ENCODE assay signal across 23 cellular contexts in genomic region chr17:50265212-50265611, GRCh38. TPM values are rescaled to one million over a fixed set of nuclear protein-coding genes. Genes with fewer than 3 reads are reported as not detected.
DNase-seq lines count a peak whose midpoint lies in the region; ATAC-seq and TF ChIP-seq lines count a peak whose summit lies in the region.
"Had no signal": no experiment of that assay in that cellular context is flagged by ENCODE, and none has a peak within 500 bp of the region (broad histone marks: within the 10 kb centered on the region; RNA-seq: fewer than 3 reads in every experiment).

No MANE protein-coding gene starts in this region.

- peaks cover 13% of the 10 kb centered on the region for H3F3A ChIP-seq in SK-N-SH (replicated peaks; ENCODE audit: insufficient read depth)

- H3K36me3 ChIP-seq in SK-N-SH (replicated peaks in 1 of 2; ENCODE audit: control insufficient read depth in 1 of 2, insufficient read depth in 2 of 2, low read length in 1 of 2) (no peaks in the 10 kb centered on the region), lower lobe of right lung (no peaks in the 10 kb centered on the region), tibial artery (no peaks in the 10 kb centered on the region)
- H3K36me3 ChIP-seq: cardiac muscle cell had no signal

- ATAC-seq in SK-N-SH treated with all-trans-retinoic acid at 6 μM for 48 hours (no peak), lower lobe of right lung (peak; percentile 52 to 64)
- no peak for ATAC-seq in naive thymus-derived CD8-positive, alpha-beta T cell
- ATAC-seq: activated CD4-positive, alpha-beta T cell treated with anti-CD3 and anti-CD28 coated beads for 36 hours had no signal

- no peaks in the 10 kb centered on the region for H3K27me3 ChIP-seq in SK-N-SH (ENCODE audit: insufficient read depth)
- no peaks in the 10 kb centered on the region for H3K27me3 ChIP-seq in lower lobe of right lung (ENCODE audit: low read depth)
- H3K27me3 ChIP-seq in tibial artery, result no peaks in the 10 kb centered on the region
- H3K27me3 ChIP-seq: cardiac muscle cell had no signal

- H3K36me3 Mint-ChIP-seq in naive thymus-derived CD8-positive, alpha-beta T cell, result no peaks in the 10 kb centered on the region
- H3K36me3 Mint-ChIP-seq: activated naive CD8-positive, alpha-beta T cell treated with anti-CD3 and anti-CD28 coated beads for 36 hours; CD14-positive monocyte had no signal

- H3K4me3 ChIP-seq in SK-N-SH (ENCODE audit: low read depth in 2 of 2, low read length in 1 of 2) (no peak overlapping the region), lower lobe of right lung (no peak overlapping the region), tibial artery (no peak overlapping the region)
- H3K4me3 ChIP-seq: cardiac muscle cell had no signal

- H3K9me2 ChIP-seq in SK-N-SH, result no peaks in the 10 kb centered on the region

- no peaks in the 10 kb centered on the region for H3K4me1 Mint-ChIP-seq in naive thymus-derived CD8-positive, alpha-beta T cell
- H3K4me1 Mint-ChIP-seq: activated CD4-positive, alpha-beta T cell treated with anti-CD3 and anti-CD28 coated beads for 36 hours; activated naive CD8-positive, alpha-beta T cell treated with anti-CD3 and anti-CD28 coated beads for 36 hours had no signal

- H3K4me1 ChIP-seq in SK-N-SH (ENCODE audit: control insufficient read depth in 1 of 2, insufficient read depth in 2 of 2, low read depth in 1 of 2, low read length in 1 of 2) (peaks cover 46 to 49% of the 10 kb centered on the region in 2 experiments; a peak in 3 of 4 replicates), lower lobe of right lung (peaks cover 45% of the 10 kb centered on the region), tibial artery (peaks cover 20 to 58% (median 47%) of the 10 kb centered on the region in 4 donors)

- CTCF ChIA-PET in SK-N-SH (lab: Yijun Ruan, JAX), result interaction anchor here (0.9 to 53.3 kb wide), 12 partner anchors 8 to 171 kb away, joined by 3 to 2150 read pairs (median 6); partner anchors contain the start of genes COL1A1 and TMEM92
- CTCF ChIA-PET in RWPE1 (lab: Yijun Ruan, JAX), result no interaction called here

- H3K79me2 ChIP-seq in SK-N-SH (ENCODE audit: insufficient read depth), result 0 out of 2 replicates have a peak, but pooled peaks cover under 1% of the 10 kb centered on the region

- TF ChIP-seq EP300 in SK-N-SH (IDR thresholded peaks at IDR 0.05; ENCODE audit: borderline replicate concordance in 1 of 2, low read depth in 1 of 2, low read length in 1 of 2), result no peak

- no peaks in the 10 kb centered on the region for H4K20me1 ChIP-seq in SK-N-SH (ENCODE audit: insufficient read depth)

- no peak for TF ChIP-seq RAD21 in SK-N-SH (IDR thresholded peaks at IDR 0.05; ENCODE audit: low read length)

- H3K9me3 Mint-ChIP-seq in naive thymus-derived CD8-positive, alpha-beta T cell, result no peaks in the 10 kb centered on the region
- H3K9me3 Mint-ChIP-seq: activated naive CD8-positive, alpha-beta T cell treated with anti-CD3 and anti-CD28 coated beads for 36 hours; CD14-positive monocyte had no signal

- H3K27ac ChIP-seq in SK-N-SH (ENCODE audit: low read depth in 2 of 2, low read length in 1 of 2) (peak overlapping the region in 1 of 2 experiments; percentile 8; a peak in 1 of 4 replicates), RWPE1 (peak overlapping the region; percentile 57; the same call in 1 of the 2 replicates), lower lobe of right lung (no peak overlapping the region), tibial artery (peak overlapping the region; percentile 25 to 73)
- H3K27ac ChIP-seq: 22Rv1, cardiac muscle cell had no signal

- H3K27ac Mint-ChIP-seq in naive thymus-derived CD8-positive, alpha-beta T cell, result no peak overlapping the region
- H3K27ac Mint-ChIP-seq: activated CD4-positive, alpha-beta T cell treated with anti-CD3 and anti-CD28 coated beads for 36 hours; activated naive CD8-positive, alpha-beta T cell treated with anti-CD3 and anti-CD28 coated beads for 36 hours; CD14-positive monocyte had no signal

- H3K4me2 ChIP-seq in SK-N-SH, result peak overlapping the region; percentile 92

- no CpG with 5 or more reads among the region's 2 CpGs for WGBS in SK-N-SH (ENCODE audit: low lambda C conversion rate)

- no peaks in the 10 kb centered on the region for H3K9me3 ChIP-seq in SK-N-SH
- H3K9me3 ChIP-seq in lower lobe of right lung, result no peaks in the 10 kb centered on the region
- H3K9me3 ChIP-seq in tibial artery, result no peaks in the 10 kb centered on the region

- POLR2A ChIA-PET in SK-N-SH (lab: Yijun Ruan, JAX), result interaction anchor here (1.9 kb wide), 1 partner anchor 56 kb away, joined by 6 read pairs; no protein-coding TSS in a partner anchor
- POLR2A ChIA-PET in RWPE1 (lab: Yijun Ruan, JAX; ENCODE audit: low non-redundant PET), result no interaction called here
- POLR2A ChIA-PET in naive thymus-derived CD8-positive, alpha-beta T cell (lab: Charles Lee), result no interaction called here

- no peak overlapping the region for H2AFZ ChIP-seq in SK-N-SH (ENCODE audit: low read depth)

- TF ChIP-seq CTCF in SK-N-SH (IDR thresholded peaks at IDR 0.05) (no peak), RWPE1 (conservative IDR thresholded peaks at IDR 0.05; ENCODE audit: low read depth) (no peak), lower lobe of right lung (IDR thresholded peaks at IDR 0.05) (no peak), tibial artery (IDR thresholded peaks at IDR 0.05) (no peak)

- peaks cover 5 to 22% (median 14%) of the 10 kb centered on the region in 5 donors for H3K27me3 Mint-ChIP-seq in naive thymus-derived CD8-positive, alpha-beta T cell
- H3K27me3 Mint-ChIP-seq: activated naive CD8-positive, alpha-beta T cell treated with anti-CD3 and anti-CD28 coated beads for 36 hours had no signal

- DNase-seq in SK-N-SH (peak; percentile 49), RWPE1 (ENCODE audit: low spot score) (no peak), lower lobe of right lung (peak; percentile 61), tibial artery (peak; percentile 23 to 80), NOMO-1 (lab: John Stamatoyannopoulos, UW; ENCODE audit: unreplicated experiment in 2 of 2) (no peak), dermis blood vessel endothelial cell (no peak)
- no peak for DNase-seq in naive thymus-derived CD8-positive, alpha-beta T cell
- DNase-seq: activated CD4-positive, alpha-beta T cell treated with anti-CD3 and anti-CD28 coated beads for 36 hours; activated naive CD8-positive, alpha-beta T cell treated with anti-CD3 and anti-CD28 coated beads for 36 hours; activated T-cell treated with anti-CD3 and anti-CD28 coated beads for 4 hours; DMS53; effector memory CD4-positive, alpha-beta T cell; Kasumi-1; NCI-H187 treated with DMSO at 0.1 percent for 48 hours; NCI-H748 treated with DMSO at 0.1 percent for 48 hours; stimulated activated CD4-positive, alpha-beta T cell treated with anti-CD3 and anti-CD28 coated beads, Interleukin-1b, Interleukin-23, amount 100 ng/mL, for 48 hours; T-helper 2 cell had no signal

- intact Hi-C loops in lower lobe of right lung (cut with DNase I), result loop anchor here (10.0 kb wide), 1 partner anchor 60 kb away; the partner anchor contains the start of gene COL1A1
- intact Hi-C loops in tibial artery (cut with DNase I; ENCODE audit: low total_unique reads), result loop anchor here (5.0 kb wide), 1 partner anchor 43 kb away; no protein-coding TSS in a partner anchor

- H3K4me3 Mint-ChIP-seq in naive thymus-derived CD8-positive, alpha-beta T cell, result no peak overlapping the region
- H3K4me3 Mint-ChIP-seq: activated CD4-positive, alpha-beta T cell treated with anti-CD3 and anti-CD28 coated beads for 36 hours; activated naive CD8-positive, alpha-beta T cell treated with anti-CD3 and anti-CD28 coated beads for 36 hours; CD14-positive monocyte had no signal

- H3K9ac ChIP-seq in SK-N-SH, result no peak overlapping the region

TF ChIP-seq in SK-N-SH, 30 proteins besides CTCF, POLR2A, EP300 and RAD21:
- TF ChIP-seq RCOR1 (IDR thresholded peaks at IDR 0.05; ENCODE audit: low read length), result no peak
- TF ChIP-seq MXI1 (IDR thresholded peaks at IDR 0.05; ENCODE audit: low read depth, low read length), result 0 out of 2 replicates have a peak, but pooled peaks have one; percentile 4
- TF ChIP-seq ELF1 (IDR thresholded peaks at IDR 0.05), result no peak
TF ChIP-seq in SK-N-SH: peak in this region for 1.

TF ChIP-seq in SK-N-SH treated with all-trans-retinoic acid at 6 μM for 48 hours, 23 proteins besides CTCF, POLR2A, EP300 and RAD21:
- TF ChIP-seq RARB (CRISPR knock-in tag; IDR thresholded peaks at IDR 0.05), result no peak
- TF ChIP-seq ZNF70 (CRISPR knock-in tag; IDR thresholded peaks at IDR 0.05), result no peak
- no peak for TF ChIP-seq CSDC2 (CRISPR knock-in tag; IDR thresholded peaks at IDR 0.05)
- no peak for TF ChIP-seq PPARA (CRISPR knock-in tag; IDR thresholded peaks at IDR 0.05; ENCODE audit: borderline replicate concordance)
- no peak for TF ChIP-seq ISL1 (CRISPR knock-in tag; IDR thresholded peaks at IDR 0.05)
- TF ChIP-seq TOX (CRISPR knock-in tag; IDR thresholded peaks at IDR 0.05; ENCODE audit: borderline replicate concordance), result no peak
- TF ChIP-seq ESRRG (CRISPR knock-in tag; IDR thresholded peaks at IDR 0.05), result no peak
- TF ChIP-seq CSRNP3 (CRISPR knock-in tag; IDR thresholded peaks at IDR 0.05), result no peak

RNA-seq across cellular contexts. Expression of gene TMEM92, which starts 9.1 kb away (rescaled TPM):
- 0.28 and 0.46 TPM in 2 replicates for polyA plus RNA-seq in SK-N-SH (2012; rRNA removed)
- polyA plus RNA-seq in SK-N-SH (2012; cell fraction: cytosol; rRNA removed), result 0.06 and 0.16 TPM in 2 replicates
- polyA plus RNA-seq in SK-N-SH (2012; cell fraction: nucleus; rRNA removed), result 0.15 and 0.20 TPM in 2 replicates
- 9.2 TPM for total RNA-seq in lower lobe of right lung
- not detected for total RNA-seq in naive thymus-derived CD8-positive, alpha-beta T cell
- not detected for polyA plus RNA-seq in naive thymus-derived CD8-positive, alpha-beta T cell
- total RNA-seq in dermis blood vessel endothelial cell, result 0.17 and 0.19 TPM in 2 replicates
- total RNA-seq: activated naive CD8-positive, alpha-beta T cell treated with anti-CD3 and anti-CD28 coated beads for 36 hours; temporal lobe had no signal
- polyA plus RNA-seq: CD14-positive monocyte, neural cell had no signal

Comparison
In these comparisons a context has a peak if more than half of its experiments do, and no peak if none do; other contexts are left out.
1. DNase-seq: peak in SK-N-SH (single experiment), lower lobe of right lung (single experiment) and tibial artery (2 of 2); none in RWPE1 (single experiment), naive thymus-derived CD8-positive, alpha-beta T cell (0 of 10), NOMO-1 (0 of 2) and dermis blood vessel endothelial cell (single experiment).
2. ATAC-seq: peak in lower lobe of right lung (2 of 2); none in SK-N-SH treated with all-trans-retinoic acid at 6 μM for 48 hours (single experiment) and naive thymus-derived CD8-positive, alpha-beta T cell (0 of 2).